In genomic region chr5:151058891-151059611, GRCh38 we compare ENCODE assay signal across 8 cellular contexts. TPM values are rescaled to one million over a fixed set of nuclear protein-coding genes. Genes with fewer than 3 reads are reported as not detected.
DNase-seq lines count a peak whose midpoint lies in the region; ATAC-seq and TF ChIP-seq lines count a peak whose summit lies in the region.
"Had no signal": no experiment of that assay in that cellular context is flagged by ENCODE, and none has a peak within 500 bp of the region (broad histone marks: within the 10 kb centered on the region; RNA-seq: fewer than 3 reads in every experiment).

No MANE protein-coding gene starts in this region.

- H3K9me3 ChIP-seq in PC-9 (ENCODE audit: insufficient read depth, low read depth) (no peaks in the 10 kb centered on the region), skeletal muscle tissue (ENCODE audit: control insufficient read depth in 3 of 3, low read length in 3 of 3) (no peaks in the 10 kb centered on the region)

- in situ Hi-C loops in GM13977 (cut with MboI; ENCODE audit: low pct_unique_long_range_greater_than_20kb, low sequenced_read_pairs, unreplicated experiment) = no loop called here

- POLR2A ChIA-PET in PC-9 (lab: Charles Lee; ENCODE audit: unreplicated experiment) = no interaction called here

- H3K4me2 ChIP-seq in PC-9 = no peak overlapping the region

- peaks cover 7% of the 10 kb centered on the region; the same call in 1 of the 2 replicates for H3F3A ChIP-seq in PC-9 (ENCODE audit: insufficient read depth, low read depth)

- H3K4me1 ChIP-seq in PC-9 (replicated peaks; ENCODE audit: insufficient read depth) (peaks cover 50% of the 10 kb centered on the region), skeletal muscle tissue (ENCODE audit: control insufficient read depth in 3 of 3, insufficient read depth in 3 of 3, low read length in 3 of 3) (peaks cover 48 to 60% (median 58%) of the 10 kb centered on the region in 3 donors)

- peak overlapping the region in 2 of 3 donors; percentile 15 to 68 for H3K9ac ChIP-seq in skeletal muscle tissue (ENCODE audit: low read depth in 1 of 3, low read length in 3 of 3)

- no peak overlapping the region for H2AFZ ChIP-seq in PC-9

- H3K27ac ChIP-seq in PC-9 (peak overlapping the region; percentile 14; the same call in 1 of the 2 replicates), skeletal muscle tissue (ENCODE audit: low read depth, low read length) (peak overlapping the region; percentile 74)

- no peaks in the 10 kb centered on the region for H4K20me1 ChIP-seq in PC-9 (ENCODE audit: insufficient read depth)

- no TSS peak for BruUV-seq in PC-9 (replicated peaks; lab: Mats Ljungman, UMichigan)

- intact Hi-C loops in PC-9 (cut with micrococcal nuclease; ENCODE audit: unreplicated experiment) = no loop called here

- CTCF ChIA-PET in PC-9 (lab: Charles Lee) = interaction anchor here (0.6 kb wide), 1 partner anchor 56 kb away, joined by 4 read pairs; no protein-coding TSS in a partner anchor

- DNase-seq in GM13977 (ENCODE audit: low spot score) (no peak), PC-9 (no peak), germinal center (ENCODE audit: low spot score) (peak; percentile 44)

- peak; percentile 25 for TF ChIP-seq CTCF in GM13977 (IDR thresholded peaks at IDR 0.05; ENCODE audit: extremely low read depth, insufficient read depth, missing control alignments)
- TF ChIP-seq CTCF in PC-9 (conservative IDR thresholded peaks at IDR 0.05) = no peak

- peaks cover 9% of the 10 kb centered on the region; the same call in 1 of the 2 replicates for H3K79me2 ChIP-seq in PC-9 (ENCODE audit: low read depth)

- H3K27me3 ChIP-seq in PC-9 (ENCODE audit: insufficient read depth, low read depth) = no peaks in the 10 kb centered on the region
- no peaks in the 10 kb centered on the region for H3K27me3 ChIP-seq in skeletal muscle tissue (ENCODE audit: control insufficient read depth in 3 of 3, insufficient read depth in 3 of 3, low read length in 3 of 3)

- H3K4me3 ChIP-seq in PC-9 (no peak overlapping the region), skeletal muscle tissue (ENCODE audit: low read length in 3 of 3) (peak overlapping the region in 1 of 3 donors; percentile 41)

- H3K36me3 ChIP-seq in PC-9 (ENCODE audit: low read depth) (peaks cover 17% of the 10 kb centered on the region), skeletal muscle tissue (ENCODE audit: control insufficient read depth in 3 of 3, insufficient read depth in 3 of 3, low read length in 3 of 3) (peaks cover 68 to 72% (median 69%) of the 10 kb centered on the region in 3 donors)

- no peaks in the 10 kb centered on the region for H3K9me2 ChIP-seq in PC-9 (ENCODE audit: insufficient read depth)

- ATAC-seq in GM21576 (IDR thresholded peaks at IDR 0.05; ENCODE audit: unreplicated experiment) = no peak
- no peak for ATAC-seq in HG03378 (IDR thresholded peaks at IDR 0.05; ENCODE audit: unreplicated experiment)
- no peak for ATAC-seq in GM19455 (IDR thresholded peaks at IDR 0.05; ENCODE audit: unreplicated experiment)
- ATAC-seq: Panc1 had no signal

RNA-seq across cellular contexts. Expression of gene TNIP1, which starts 21.8 kb away (rescaled TPM):
- total RNA-seq in PC-9 (2021) (122 and 124 TPM in 2 replicates), skeletal muscle tissue (42.8 TPM)

RNA-seq across cellular contexts. Expression of gene GPX3, which starts 38.7 kb away (rescaled TPM):
- total RNA-seq in PC-9 (2021) = 84.6 and 93.2 TPM in 2 replicates
- total RNA-seq in skeletal muscle tissue = 33.4 TPM
